8 cellular contexts compared by ENCODE assay signal in the genomic region with DNA sequence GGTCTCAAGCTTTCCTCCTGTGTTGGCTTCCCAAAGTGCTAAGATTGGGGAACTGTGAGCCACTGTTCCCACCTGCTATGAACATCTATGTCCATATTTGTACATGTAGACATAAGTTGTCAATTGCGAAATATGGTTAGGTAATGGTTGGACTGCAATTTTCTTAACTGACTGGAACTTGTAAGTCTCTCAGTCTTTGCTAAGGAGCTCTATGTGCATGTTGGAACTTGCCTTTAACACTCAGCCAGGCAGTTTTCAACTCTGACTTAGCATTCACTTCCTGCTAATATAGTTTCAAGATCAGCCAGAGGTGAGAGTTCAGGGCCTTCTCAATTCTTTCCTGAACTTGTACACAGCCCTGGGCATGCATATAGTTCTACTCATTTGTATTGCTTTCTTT. TPM values are rescaled to one million over a fixed set of nuclear protein-coding genes. Genes with fewer than 3 reads are reported as not detected.
DNase-seq lines count a peak whose midpoint lies in the region; ATAC-seq and TF ChIP-seq lines count a peak whose summit lies in the region.

No MANE protein-coding gene starts in this region.

- peaks cover 4% of the 10 kb centered on the region; the same call in 1 of the 2 replicates for H3F3A ChIP-seq in MM.1S (ENCODE audit: insufficient read depth, low read length)

- no peak overlapping the region for H3K9ac ChIP-seq in MM.1S (ENCODE audit: low read length)

- H2AFZ ChIP-seq in MM.1S (ENCODE audit: low read length), result no peak overlapping the region

- H3K27ac ChIP-seq in MM.1S (ENCODE audit: low read length), result peak overlapping the region; percentile 9; the same call in 1 of the 2 replicates

- H3K27me3 ChIP-seq in MM.1S (replicated peaks; ENCODE audit: insufficient read depth, low read length), result no peaks in the 10 kb centered on the region

- ATAC-seq in GM21717 (IDR thresholded peaks at IDR 0.05; ENCODE audit: unreplicated experiment), result peak; percentile 67

- DNase-seq in ELR (ENCODE audit: low read depth) (peak; percentile 19), MM.1S (peak; percentile 73), fibroblast of the conjunctiva (ENCODE audit: low read depth) (peak; percentile 89), GM19238 (ENCODE audit: insufficient read length, low spot score) (no peak), NCI-H748 treated with DMSO at 0.1 percent for 48 hours (lab: John Stamatoyannopoulos, UW) (no peak), ureter (ENCODE audit: low spot score) (no peak)
- no peak for DNase-seq in stimulated activated CD4-positive, alpha-beta T cell treated with anti-CD3 and anti-CD28 coated beads, Interleukin-4, amount 100 ng/mL, for 1 hour

- TF ChIP-seq CTCF in MM.1S (IDR thresholded peaks at IDR 0.05; ENCODE audit: low read length), result no peak

- peaks cover 3% of the 10 kb centered on the region; the same call in 1 of the 2 replicates for H3K4me1 ChIP-seq in MM.1S (ENCODE audit: low read length)

- no peaks in the 10 kb centered on the region for H3K9me2 ChIP-seq in MM.1S (replicated peaks; ENCODE audit: insufficient read depth, low read length)

- no peaks in the 10 kb centered on the region for H3K9me3 ChIP-seq in MM.1S (replicated peaks; ENCODE audit: insufficient read depth, low read length)

- H3K79me2 ChIP-seq in MM.1S (ENCODE audit: low read length), result no peaks in the 10 kb centered on the region

- H3K36me3 ChIP-seq in MM.1S (replicated peaks; ENCODE audit: insufficient read depth, low read length), result no peaks in the 10 kb centered on the region

- no peaks in the 10 kb centered on the region for H4K20me1 ChIP-seq in MM.1S (ENCODE audit: insufficient read depth, low read length)

- no peak overlapping the region for H3K4me2 ChIP-seq in MM.1S (ENCODE audit: low read depth, low read length)

- H3K4me3 ChIP-seq in MM.1S (ENCODE audit: low read length), result no peak overlapping the region

RNA-seq across cellular contexts. Expression of a gene that starts 44.5 kb away (rescaled TPM):
- total RNA-seq in ureter, result 46.3 TPM

Comparison
In these comparisons a context has a peak if more than half of its experiments do, and no peak if none do; other contexts are left out.
1. DNase-seq: peak in ELR (single experiment), MM.1S (single experiment) and fibroblast of the conjunctiva (single experiment); none in GM19238 (single experiment), NCI-H748 treated with DMSO at 0.1 percent for 48 hours (single experiment), ureter (single experiment) and stimulated activated CD4-positive, alpha-beta T cell treated with anti-CD3 and anti-CD28 coated beads, Interleukin-4, amount 100 ng/mL, for 1 hour (single experiment).